8 cellular contexts compared by ENCODE assay signal in genomic region chr19:41299755-41300089, GRCh38. TPM values are rescaled to one million over a fixed set of nuclear protein-coding genes. Genes with fewer than 3 reads are reported as not detected.
DNase-seq lines count a peak whose midpoint lies in the region; ATAC-seq and TF ChIP-seq lines count a peak whose summit lies in the region.

No MANE protein-coding gene starts in this region.

- no peak for ATAC-seq in HG02623 (IDR thresholded peaks at IDR 0.05; ENCODE audit: unreplicated experiment)

- H3K9me3 ChIP-seq in skeletal muscle satellite cell (replicated peaks; ENCODE audit: low read length) = no peaks in the 10 kb centered on the region

- no peaks in the 10 kb centered on the region for H3K9me3 Mint-ChIP-seq in HFFc6
- no peaks in the 10 kb centered on the region for H3K9me3 Mint-ChIP-seq in activated CD4-positive, alpha-beta memory T cell treated with anti-CD3 and anti-CD28 coated beads for 36 hours

- H3K36me3 ChIP-seq in skeletal muscle satellite cell (ENCODE audit: insufficient read depth, low read length) = peaks cover 94% of the 10 kb centered on the region

- no peak for TF ChIP-seq CTCF in HFFc6 (IDR thresholded peaks at IDR 0.05)

- no peak overlapping the region for H3K4me3 ChIP-seq in skeletal muscle satellite cell (ENCODE audit: low read length)

- H3K27me3 Mint-ChIP-seq in HFFc6 (ENCODE audit: insufficient read depth) = peaks cover 12% of the 10 kb centered on the region
- H3K27me3 Mint-ChIP-seq in activated CD4-positive, alpha-beta memory T cell treated with anti-CD3 and anti-CD28 coated beads for 36 hours = no peaks in the 10 kb centered on the region

- intact Hi-C loops in activated CD4-positive, alpha-beta memory T cell treated with anti-CD3 and anti-CD28 coated beads for 36 hours (cut with micrococcal nuclease) = no loop called here

- peaks cover 53% of the 10 kb centered on the region for H3K4me1 Mint-ChIP-seq in HFFc6 (ENCODE audit: low read depth)
- H3K4me1 Mint-ChIP-seq in activated CD4-positive, alpha-beta memory T cell treated with anti-CD3 and anti-CD28 coated beads for 36 hours (ENCODE audit: low read depth) = peaks cover 99% of the 10 kb centered on the region

- peak overlapping the region; percentile 98 for H3K27ac Mint-ChIP-seq in HFFc6
- H3K27ac Mint-ChIP-seq in activated CD4-positive, alpha-beta memory T cell treated with anti-CD3 and anti-CD28 coated beads for 36 hours = peak overlapping the region; percentile 85

- peak overlapping the region; percentile 65 for H3K9ac ChIP-seq in skeletal muscle satellite cell (ENCODE audit: low read depth, low read length)

- CTCF ChIA-PET in activated CD4-positive, alpha-beta memory T cell treated with anti-CD3 and anti-CD28 coated beads for 36 hours (lab: Charles Lee) = interaction anchor here (1.0 to 4.7 kb wide), 3 partner anchors 8 to 53 kb away, joined by 3 to 23 read pairs (median 12); partner anchors contain the start of gene HNRNPUL1

- H3K36me3 Mint-ChIP-seq in HFFc6 (ENCODE audit: low read depth) = peaks cover 70% of the 10 kb centered on the region
- H3K36me3 Mint-ChIP-seq in activated CD4-positive, alpha-beta memory T cell treated with anti-CD3 and anti-CD28 coated beads for 36 hours = peaks cover 88% of the 10 kb centered on the region

- peak overlapping the region; percentile 49; the same call in 1 of the 2 replicates for H3K4me3 Mint-ChIP-seq in HFFc6
- no peak overlapping the region for H3K4me3 Mint-ChIP-seq in activated CD4-positive, alpha-beta memory T cell treated with anti-CD3 and anti-CD28 coated beads for 36 hours

- DNase-seq in HFFc6 = peak; percentile 81
- peak; percentile 58 for DNase-seq in activated CD4-positive, alpha-beta memory T cell treated with anti-CD3 and anti-CD28 coated beads for 36 hours
- peak; percentile 55 for DNase-seq in fibroblast of the conjunctiva (ENCODE audit: low read depth)
- no peak for DNase-seq in T1000 (lab: John Stamatoyannopoulos, UW)
- no peak for DNase-seq in NCI-H1105 (lab: John Stamatoyannopoulos, UW)
- DNase-seq in NAMALWA (ENCODE audit: low spot score) = no peak

- H3K4me2 ChIP-seq in skeletal muscle satellite cell (ENCODE audit: low read length) = peak overlapping the region; percentile 37

- H3K4me1 ChIP-seq in skeletal muscle satellite cell (ENCODE audit: control insufficient read depth, insufficient read depth, low read length) = peaks cover 34% of the 10 kb centered on the region

- POLR2A ChIA-PET in activated CD4-positive, alpha-beta memory T cell treated with anti-CD3 and anti-CD28 coated beads for 36 hours (lab: Charles Lee) = no interaction called here

- H3K27me3 ChIP-seq in skeletal muscle satellite cell (ENCODE audit: control insufficient read depth, insufficient read depth, low read length) = no peaks in the 10 kb centered on the region

RNA-seq across cellular contexts. Expression of gene CCDC97, which starts 10.2 kb away (rescaled TPM):
- 10 to 100 TPM; 15.4 to 19.1 (median 16.8) TPM for total RNA-seq in HFFc6 (2021; fragmentation: NEBNext Ultra II Directional; extraction: Animal tissue kit (Norgen Biotek cat#: 25700))
- total RNA-seq in activated CD4-positive, alpha-beta memory T cell treated with anti-CD3 and anti-CD28 coated beads for 36 hours = 10 to 100 TPM; 20.5 to 23.4 TPM
- total RNA-seq in skeletal muscle satellite cell (2012; rRNA removed) = 5.8 and 6.6 TPM in 2 replicates

RNA-seq across cellular contexts. Expression of gene HNRNPUL1, which starts 35.5 kb away (rescaled TPM):
- 100 to 1,000 TPM; 176 to 245 (median 234) TPM for total RNA-seq in HFFc6 (2021; fragmentation: NEBNext Ultra II Directional; extraction: Animal tissue kit (Norgen Biotek cat#: 25700))
- 100 to 1,000 TPM; 290 to 295 TPM for total RNA-seq in activated CD4-positive, alpha-beta memory T cell treated with anti-CD3 and anti-CD28 coated beads for 36 hours
- 85.6 and 97.1 TPM in 2 replicates for total RNA-seq in skeletal muscle satellite cell (2012; rRNA removed)

RNA-seq across cellular contexts. Expression of gene TGFB1, which starts 54.0 kb away (rescaled TPM):
- 100 to 1,000 TPM; 150 to 163 (median 158) TPM for total RNA-seq in HFFc6 (2021; fragmentation: NEBNext Ultra II Directional; extraction: Animal tissue kit (Norgen Biotek cat#: 25700))
- 100 to 1,000 TPM; 108 to 110 TPM for total RNA-seq in activated CD4-positive, alpha-beta memory T cell treated with anti-CD3 and anti-CD28 coated beads for 36 hours
- total RNA-seq in skeletal muscle satellite cell (2012; rRNA removed) = 14.4 and 18.8 TPM in 2 replicates

Comparison
In these comparisons a context has a peak if more than half of its experiments do, and no peak if none do; other contexts are left out.
1. DNase-seq: peak in HFFc6 (single experiment), activated CD4-positive, alpha-beta memory T cell treated with anti-CD3 and anti-CD28 coated beads for 36 hours (single experiment) and fibroblast of the conjunctiva (single experiment); none in T1000 (single experiment), NCI-H1105 (single experiment) and NAMALWA (single experiment).